In genomic region chr9:128946945-128947422, GRCh38 we compare ENCODE assay signal across 8 cellular contexts. TPM values are rescaled to one million over a fixed set of nuclear protein-coding genes. Genes with fewer than 3 reads are reported as not detected.
DNase-seq lines count a peak whose midpoint lies in the region; ATAC-seq and TF ChIP-seq lines count a peak whose summit lies in the region.

No MANE protein-coding gene starts in this region.

- DNase-seq in foreskin fibroblast (peak; percentile 24 to 62), neural progenitor cell (ENCODE audit: low spot score) (no peak), HPDE6-E6E7 (ENCODE audit: extremely low spot score) (no peak), GOT3 (lab: John Stamatoyannopoulos, UW) (no peak)

- peak overlapping the region; percentile 86 for H3K9ac ChIP-seq in neural progenitor cell

- TF ChIP-seq CTCF in foreskin fibroblast (IDR thresholded peaks at IDR 0.05; ENCODE audit: low read depth, low read length): no peak
- TF ChIP-seq CTCF in neural progenitor cell (IDR thresholded peaks at IDR 0.05): no peak

- H3F3A ChIP-seq in neural progenitor cell (ENCODE audit: low read depth): peaks cover 6% of the 10 kb centered on the region

- peak overlapping the region; percentile 92 for H2AFZ ChIP-seq in ACC112 (ENCODE audit: low read length, unreplicated experiment)
- H2AFZ ChIP-seq in neural progenitor cell (replicated peaks): peak overlapping the region; percentile 96

- H3K4me2 ChIP-seq in neural progenitor cell: peak overlapping the region; percentile 90

- H3K4me3 ChIP-seq in ACC112 (ENCODE audit: low read depth, low read length) (peak overlapping the region; percentile 82), foreskin fibroblast (ENCODE audit: low read depth in 1 of 2, low read length in 2 of 2) (peak overlapping the region; percentile 89 to 100), neural progenitor cell (peak overlapping the region; percentile 96)

- peak overlapping the region; percentile 99 for H3K4me3 Mint-ChIP-seq in activated T-helper 17 cell treated with anti-CD3 and anti-CD28 coated beads, Interleukin-2, amount 50 U/mL, for 72 hours
- H3K4me3 Mint-ChIP-seq in neural progenitor cell: peak overlapping the region; percentile 99

- peaks cover 50% of the 10 kb centered on the region for H3K36me3 Mint-ChIP-seq in activated T-helper 17 cell treated with anti-CD3 and anti-CD28 coated beads, Interleukin-2, amount 50 U/mL, for 72 hours (ENCODE audit: low read depth)
- peaks cover 14% of the 10 kb centered on the region for H3K36me3 Mint-ChIP-seq in neural progenitor cell

- H3K9me3 ChIP-seq in neural progenitor cell (ENCODE audit: low read depth): no peaks in the 10 kb centered on the region

- no peaks in the 10 kb centered on the region for H3K9me3 Mint-ChIP-seq in activated T-helper 17 cell treated with anti-CD3 and anti-CD28 coated beads, Interleukin-2, amount 50 U/mL, for 72 hours
- H3K9me3 Mint-ChIP-seq in neural progenitor cell: no peaks in the 10 kb centered on the region

- H4K20me1 ChIP-seq in neural progenitor cell (ENCODE audit: low read depth): no peaks in the 10 kb centered on the region

- H3K36me3 ChIP-seq in ACC112 (ENCODE audit: insufficient read depth, low read length) (peaks cover 7% of the 10 kb centered on the region; the same call in 1 of the 2 replicates), neural progenitor cell (no peaks in the 10 kb centered on the region)

- H3K4me1 ChIP-seq in ACC112 (ENCODE audit: control insufficient read depth, insufficient read depth, low read length, unreplicated experiment) (peaks cover 11% of the 10 kb centered on the region), neural progenitor cell (peaks cover 5% of the 10 kb centered on the region)

- H3K27ac Mint-ChIP-seq in activated T-helper 17 cell treated with anti-CD3 and anti-CD28 coated beads, Interleukin-2, amount 50 U/mL, for 72 hours: peak overlapping the region; percentile 99
- peak overlapping the region; percentile 87 for H3K27ac Mint-ChIP-seq in neural progenitor cell

- H3K27ac ChIP-seq in ACC112 (ENCODE audit: low read depth, low read length) (peak overlapping the region; percentile 81), neural progenitor cell (no peak overlapping the region)

- H3K4me1 Mint-ChIP-seq in activated T-helper 17 cell treated with anti-CD3 and anti-CD28 coated beads, Interleukin-2, amount 50 U/mL, for 72 hours: peaks cover 17% of the 10 kb centered on the region
- peaks cover 20% of the 10 kb centered on the region for H3K4me1 Mint-ChIP-seq in neural progenitor cell

- H3K27me3 ChIP-seq in ACC112 (ENCODE audit: insufficient read depth, low read length) (no peaks in the 10 kb centered on the region), neural progenitor cell (no peaks in the 10 kb centered on the region)

- H3K79me2 ChIP-seq in ACC112 (ENCODE audit: control insufficient read depth, insufficient read depth, low read length, unreplicated experiment) (peaks cover 26% of the 10 kb centered on the region), neural progenitor cell (ENCODE audit: low read depth) (peaks cover 45% of the 10 kb centered on the region)

- no peaks in the 10 kb centered on the region for H3K27me3 Mint-ChIP-seq in activated T-helper 17 cell treated with anti-CD3 and anti-CD28 coated beads, Interleukin-2, amount 50 U/mL, for 72 hours
- no peaks in the 10 kb centered on the region for H3K27me3 Mint-ChIP-seq in neural progenitor cell (ENCODE audit: insufficient read depth, low read depth)

- ATAC-seq in GM18519 (IDR thresholded peaks at IDR 0.05; ENCODE audit: low FRiP score, unreplicated experiment) (peak; percentile 17), HG03457 (IDR thresholded peaks at IDR 0.05; ENCODE audit: unreplicated experiment) (peak; percentile 14)
- peak; percentile 22 for ATAC-seq in activated T-helper 17 cell treated with anti-CD3 and anti-CD28 coated beads, Interleukin-2, amount 50 U/mL, for 72 hours (replicated peaks)

RNA-seq across cellular contexts. Expression of gene DOLK, which starts 0.4 kb away (rescaled TPM):
- 1 to 10 TPM; 5.3 to 8.5 TPM for total RNA-seq in activated T-helper 17 cell treated with anti-CD3 and anti-CD28 coated beads, Interleukin-2, amount 50 U/mL, for 72 hours
- 8.2 and 16.8 TPM in 2 replicates for total RNA-seq in neural progenitor cell (ENCODE audit: low replicate concordance)

RNA-seq across cellular contexts. Expression of gene NUP188, which starts 0.5 kb away (rescaled TPM):
- 100 to 1,000 TPM; 110 to 115 TPM for total RNA-seq in activated T-helper 17 cell treated with anti-CD3 and anti-CD28 coated beads, Interleukin-2, amount 50 U/mL, for 72 hours
- 66.7 and 80.0 TPM in 2 replicates for total RNA-seq in neural progenitor cell (ENCODE audit: low replicate concordance)

RNA-seq across cellular contexts. Expression of gene PHYHD1, which starts 26.2 kb away (rescaled TPM):
- under 1 TPM in 1 of 2 donors, not detected in 1; 0.77 TPM for total RNA-seq in activated T-helper 17 cell treated with anti-CD3 and anti-CD28 coated beads, Interleukin-2, amount 50 U/mL, for 72 hours
- total RNA-seq in neural progenitor cell (ENCODE audit: low replicate concordance): 15.2 and 19.0 TPM in 2 replicates

Comparison
In these comparisons a context has a peak if more than half of its experiments do, and no peak if none do; other contexts are left out.
1. DNase-seq: peak in foreskin fibroblast (2 of 2); none in neural progenitor cell (single experiment), HPDE6-E6E7 (single experiment) and GOT3 (single experiment).
2. Peak in every context shown above with its lines, with median percentiles within 50 percentile points of each other: H3K4me3 ChIP-seq and ATAC-seq.